ENCODE assay signal across 13 cellular contexts in genomic region chr19:13401388-13401787, GRCh38.
DNase-seq lines count a peak whose midpoint lies in the region; ATAC-seq, FAIRE-seq and TF ChIP-seq lines count a peak whose summit lies in the region.
"Had no signal": no experiment of that assay in that cellular context is flagged by ENCODE, and none has a peak within 500 bp of the region (broad histone marks: within the 10 kb centered on the region; RNA-seq: fewer than 3 reads in every experiment).

No MANE protein-coding gene starts in this region.

- peaks cover 0 to 4% of the 10 kb centered on the region in 2 donors for H3K36me3 Mint-ChIP-seq in stimulated activated naive B cell treated with anti-CD40 and anti-IgM and Interleukin-4, amounts not matched to agents 10 μg/mL and 1 μg/mL and 100 μg/mL, for 72 hours
- H3K36me3 Mint-ChIP-seq in activated naive CD8-positive, alpha-beta T cell treated with anti-CD3 and anti-CD28 coated beads, Interleukin-2, amount 50 U/mL, for 24 hours (ENCODE audit: low read depth): no peaks in the 10 kb centered on the region

- in situ Hi-C loops in HepG2 (cut with HindIII; ENCODE audit: extremely low pct_ligation_motif_present, low pct_unique_long_range_greater_than_20kb): no loop called here

- FAIRE-seq in HepG2 (lab: Jason Lieb, UNC): no peak

- ATAC-seq in HepG2 (no peak), right lobe of liver (no peak)
- peak; percentile 39 to 65 for ATAC-seq in stimulated activated naive B cell treated with anti-CD40 and anti-IgM and Interleukin-4, amounts not matched to agents 10 μg/mL and 1 μg/mL and 100 μg/mL, for 72 hours (replicated peaks)
- ATAC-seq in activated naive CD8-positive, alpha-beta T cell treated with anti-CD3 and anti-CD28 coated beads, Interleukin-2, amount 50 U/mL, for 24 hours: no peak

- H3K4me2 ChIP-seq in HepG2 (ENCODE audit: low read depth, low read length): no peak overlapping the region

- H3K79me2 ChIP-seq in HepG2 (ENCODE audit: insufficient read depth, low read length): no peaks in the 10 kb centered on the region

- no peaks in the 10 kb centered on the region for H4K20me1 ChIP-seq in HepG2 (ENCODE audit: insufficient read depth, low read length)

- no peak overlapping the region for H3K4me3 ChIP-seq in HepG2 (replicated peaks in 1 of 3; ENCODE audit: insufficient read depth in 1 of 3, low read depth in 2 of 3, low read length in 3 of 3)
- no peak overlapping the region for H3K4me3 ChIP-seq in right lobe of liver
- H3K4me3 ChIP-seq in choroid plexus epithelial cell (ENCODE audit: low read depth, low read length): no peak overlapping the region
- H3K4me3 ChIP-seq in left ventricle myocardium inferior: no peak overlapping the region
- H3K4me3 ChIP-seq: tibial artery had no signal

- H3K9me3 ChIP-seq in HepG2 (ENCODE audit: low read length) (no peaks in the 10 kb centered on the region), right lobe of liver (no peaks in the 10 kb centered on the region), left ventricle myocardium inferior (replicated peaks) (peaks cover 17% of the 10 kb centered on the region)

- H3K4me1 ChIP-seq in HepG2 (ENCODE audit: insufficient read depth, low read length): no peaks in the 10 kb centered on the region
- no peaks in the 10 kb centered on the region for H3K4me1 ChIP-seq in right lobe of liver
- no peaks in the 10 kb centered on the region for H3K4me1 ChIP-seq in left ventricle myocardium inferior

- no peak for TF ChIP-seq EP300 in HepG2 (IDR thresholded peaks at IDR 0.05; ENCODE audit: low read depth in 2 of 2, low read length in 2 of 2)
- no peak for TF ChIP-seq EP300 in HepG2 (CRISPR knock-in tag; IDR thresholded peaks at IDR 0.05; ENCODE audit: borderline replicate concordance)

- CTCF ChIA-PET in HepG2 (lab: Yijun Ruan, JAX; ENCODE audit: low intra/inter-chr PET ratio, low total read pairs): no interaction called here

- DNase-seq in HepG2 (ENCODE audit: low spot score) (peak; percentile 2), right lobe of liver (no peak), NCI-H524 (lab: John Stamatoyannopoulos, UW) (peak; percentile 31 to 62), choroid plexus epithelial cell (ENCODE audit: low read depth) (peak; percentile 20), D341Med (ENCODE audit: low spot score) (no peak), left ventricle myocardium inferior (no peak)
- no peak for DNase-seq in stimulated activated naive B cell treated with anti-CD40 and anti-IgM and Interleukin-4, amounts not matched to agents 10 μg/mL and 1 μg/mL and 100 μg/mL, for 72 hours
- no peak for DNase-seq in activated naive CD8-positive, alpha-beta T cell treated with anti-CD3 and anti-CD28 coated beads, Interleukin-2, amount 50 U/mL, for 24 hours
- DNase-seq: activated CD4-positive, alpha-beta T cell treated with anti-CD3 and anti-CD28 coated beads, Interleukin-2, amount 50 U/mL, for 1 hour; C1 segment of cervical spinal cord; tibial artery had no signal

- H3K9ac ChIP-seq in HepG2 (ENCODE audit: insufficient read depth, low read depth, low read length): no peak overlapping the region

- no peaks in the 10 kb centered on the region for H3K36me3 ChIP-seq in HepG2 (replicated peaks in 1 of 2; ENCODE audit: control insufficient read depth in 1 of 2, insufficient read depth in 2 of 2, low read length in 2 of 2)
- no peaks in the 10 kb centered on the region for H3K36me3 ChIP-seq in right lobe of liver
- H3K36me3 ChIP-seq in left ventricle myocardium inferior: no peaks in the 10 kb centered on the region
- H3K36me3 ChIP-seq: tibial artery had no signal

- no peaks in the 10 kb centered on the region for H3K4me1 Mint-ChIP-seq in stimulated activated naive B cell treated with anti-CD40 and anti-IgM and Interleukin-4, amounts not matched to agents 10 μg/mL and 1 μg/mL and 100 μg/mL, for 72 hours
- H3K4me1 Mint-ChIP-seq in activated naive CD8-positive, alpha-beta T cell treated with anti-CD3 and anti-CD28 coated beads, Interleukin-2, amount 50 U/mL, for 24 hours: no peaks in the 10 kb centered on the region

- WGBS in HepG2 (ENCODE audit: low lambda C conversion rate): 2% methylated on average over 2 of the region's 2 CpGs
- WGBS in right lobe of liver (ENCODE audit: insufficient coverage, low coverage, low lambda C conversion rate, missing lambda C conversion rate): 50% methylated on average over 2 of the region's 2 CpGs

- H2AFZ ChIP-seq in HepG2 (ENCODE audit: low read length): no peak overlapping the region

- H3K27me3 Mint-ChIP-seq in stimulated activated naive B cell treated with anti-CD40 and anti-IgM and Interleukin-4, amounts not matched to agents 10 μg/mL and 1 μg/mL and 100 μg/mL, for 72 hours: peaks cover 33 to 38% of the 10 kb centered on the region in 2 donors
- peaks cover 16% of the 10 kb centered on the region for H3K27me3 Mint-ChIP-seq in activated naive CD8-positive, alpha-beta T cell treated with anti-CD3 and anti-CD28 coated beads, Interleukin-2, amount 50 U/mL, for 24 hours

- intact Hi-C loops in HepG2 (cut with micrococcal nuclease; ENCODE audit: unreplicated experiment): no loop called here
- intact Hi-C loops in right lobe of liver (cut with DNase I): no loop called here
- intact Hi-C loops in left ventricle myocardium inferior (cut with micrococcal nuclease): no loop called here

- no peak overlapping the region for H3K27ac Mint-ChIP-seq in stimulated activated naive B cell treated with anti-CD40 and anti-IgM and Interleukin-4, amounts not matched to agents 10 μg/mL and 1 μg/mL and 100 μg/mL, for 72 hours
- H3K27ac Mint-ChIP-seq in activated naive CD8-positive, alpha-beta T cell treated with anti-CD3 and anti-CD28 coated beads, Interleukin-2, amount 50 U/mL, for 24 hours: no peak overlapping the region

- TF ChIP-seq POLR2A in HepG2 (IDR thresholded peaks at IDR 0.05; ENCODE audit: insufficient read depth in 1 of 2, low read depth in 2 of 2, low read length in 2 of 2) (no peak), right lobe of liver (IDR thresholded peaks at IDR 0.05) (no peak)

- TF ChIP-seq CTCF in HepG2 (CRISPR knock-in tag; IDR thresholded peaks at IDR 0.05) (no peak), right lobe of liver (IDR thresholded peaks at IDR 0.05) (no peak), choroid plexus epithelial cell (conservative IDR thresholded peaks at IDR 0.05; ENCODE audit: low read depth, low read length) (no peak), left ventricle myocardium inferior (IDR thresholded peaks at IDR 0.05; ENCODE audit: borderline replicate concordance) (no peak)

- no TSS peak for BruUV-seq in HepG2 (replicated peaks; lab: Mats Ljungman, UMichigan)

- no peak overlapping the region for H3K27ac ChIP-seq in HepG2 (ENCODE audit: extremely low read length, insufficient read depth, low read length)
- H3K27ac ChIP-seq in right lobe of liver: no peak overlapping the region
- no peak overlapping the region for H3K27ac ChIP-seq in left ventricle myocardium inferior (replicated peaks)
- H3K27ac ChIP-seq: HL-60, tibial artery had no signal

- peak overlapping the region in 1 of 2 donors; percentile 37 for H3K4me3 Mint-ChIP-seq in stimulated activated naive B cell treated with anti-CD40 and anti-IgM and Interleukin-4, amounts not matched to agents 10 μg/mL and 1 μg/mL and 100 μg/mL, for 72 hours
- H3K4me3 Mint-ChIP-seq in activated naive CD8-positive, alpha-beta T cell treated with anti-CD3 and anti-CD28 coated beads, Interleukin-2, amount 50 U/mL, for 24 hours: no peak overlapping the region
- H3K4me3 Mint-ChIP-seq: neural crest cell had no signal

- no peaks in the 10 kb centered on the region for H3K27me3 ChIP-seq in HepG2 (ENCODE audit: control insufficient read depth in 1 of 2, insufficient read depth in 2 of 2, low read length in 2 of 2)
- H3K27me3 ChIP-seq in right lobe of liver: no peaks in the 10 kb centered on the region
- peaks cover 9% of the 10 kb centered on the region for H3K27me3 ChIP-seq in left ventricle myocardium inferior (ENCODE audit: low read depth)

- POLR2A ChIA-PET in HepG2 (lab: Yijun Ruan, JAX): no interaction called here

- TF ChIP-seq RAD21 in HepG2 (CRISPR knock-in tag; IDR thresholded peaks at IDR 0.05): no peak

- H3K9me3 Mint-ChIP-seq in stimulated activated naive B cell treated with anti-CD40 and anti-IgM and Interleukin-4, amounts not matched to agents 10 μg/mL and 1 μg/mL and 100 μg/mL, for 72 hours: peaks cover 4 to 13% of the 10 kb centered on the region in 2 donors
- peaks cover 12% of the 10 kb centered on the region for H3K9me3 Mint-ChIP-seq in activated naive CD8-positive, alpha-beta T cell treated with anti-CD3 and anti-CD28 coated beads, Interleukin-2, amount 50 U/mL, for 24 hours

TF ChIP-seq in HepG2, 621 proteins besides CTCF, POLR2A, EP300 and RAD21:
- TF ChIP-seq, protein P1, sequence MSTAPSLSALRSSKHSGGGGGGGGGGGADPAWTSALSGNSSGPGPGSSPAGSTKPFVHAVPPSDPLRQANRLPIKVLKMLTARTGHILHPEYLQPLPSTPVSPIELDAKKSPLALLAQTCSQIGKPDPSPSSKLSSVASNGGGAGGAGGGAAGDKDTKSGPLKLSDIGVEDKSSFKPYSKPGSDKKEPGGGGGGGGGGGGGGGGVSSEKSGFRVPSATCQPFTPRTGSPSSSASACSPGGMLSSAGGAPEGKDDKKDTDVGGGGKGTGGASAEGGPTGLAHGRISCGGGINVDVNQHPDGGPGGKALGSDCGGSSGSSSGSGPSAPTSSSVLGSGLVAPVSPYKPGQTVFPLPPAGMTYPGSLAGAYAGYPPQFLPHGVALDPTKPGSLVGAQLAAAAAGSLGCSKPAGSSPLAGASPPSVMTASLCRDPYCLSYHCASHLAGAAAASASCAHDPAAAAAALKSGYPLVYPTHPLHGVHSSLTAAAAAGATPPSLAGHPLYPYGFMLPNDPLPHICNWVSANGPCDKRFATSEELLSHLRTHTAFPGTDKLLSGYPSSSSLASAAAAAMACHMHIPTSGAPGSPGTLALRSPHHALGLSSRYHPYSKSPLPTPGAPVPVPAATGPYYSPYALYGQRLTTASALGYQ (CRISPR knock-in tag; IDR thresholded peaks at IDR 0.05): no peak
- peak; percentile 84 for TF ChIP-seq THAP11 (CRISPR knock-in tag; IDR thresholded peaks at IDR 0.05)
- peak; percentile 82 for TF ChIP-seq ZNF143 (CRISPR knock-in tag; IDR thresholded peaks at IDR 0.05)
- TF ChIP-seq NFYB (CRISPR knock-in tag; IDR thresholded peaks at IDR 0.05): peak; percentile 37; the same call in 1 of the 2 replicates
- TF ChIP-seq NFYC (CRISPR knock-in tag; IDR thresholded peaks at IDR 0.05): peak; percentile 52

Comparison
In these comparisons a context has a peak if more than half of its experiments do, and no peak if none do; other contexts are left out.
1. DNase-seq: peak in HepG2 (single experiment), NCI-H524 (2 of 2) and choroid plexus epithelial cell (single experiment); none in right lobe of liver (0 of 3), stimulated activated naive B cell treated with anti-CD40 and anti-IgM and Interleukin-4, amounts not matched to agents 10 μg/mL and 1 μg/mL and 100 μg/mL, for 72 hours (single experiment), activated naive CD8-positive, alpha-beta T cell treated with anti-CD3 and anti-CD28 coated beads, Interleukin-2, amount 50 U/mL, for 24 hours (single experiment), D341Med (single experiment) and left ventricle myocardium inferior (single experiment).
2. ATAC-seq: peak in stimulated activated naive B cell treated with anti-CD40 and anti-IgM and Interleukin-4, amounts not matched to agents 10 μg/mL and 1 μg/mL and 100 μg/mL, for 72 hours (2 of 2); none in HepG2 (single experiment), right lobe of liver (0 of 4) and activated naive CD8-positive, alpha-beta T cell treated with anti-CD3 and anti-CD28 coated beads, Interleukin-2, amount 50 U/mL, for 24 hours (single experiment).